ENCODE assay signal across 1 cellular context in genomic region chr2:231961349-231962166, GRCh38.
TF ChIP-seq lines count a peak whose summit lies in the region.

Gene DIS3L2 (plus strand): TSS chr2:231961713. CDS start chr2:232014928, 53,215 bp downstream.

TF ChIP-seq in HEK293, 187 proteins besides CTCF, POLR2A, EP300 and RAD21 (continued from another document and continues in another):
- TF ChIP-seq PRDM2 (tag by site-specific recombination; IDR thresholded peaks at IDR 0.05; ENCODE audit: borderline replicate concordance) (no peak), KLF7 (tag by site-specific recombination; IDR thresholded peaks at IDR 0.05; ENCODE audit: borderline replicate concordance) (peak; percentile 60; the same call in 1 of the 2 replicates), YY1 (tag by site-specific recombination; IDR thresholded peaks at IDR 0.05) (no peak), OVOL3 (tag by site-specific recombination; IDR thresholded peaks at IDR 0.05) (no peak), SP7 (tag by site-specific recombination; IDR thresholded peaks at IDR 0.05) (peak; percentile 68), ATF2 (tag by site-specific recombination; IDR thresholded peaks at IDR 0.05; ENCODE audit: low read depth) (no peak), TRIM28 (IDR thresholded peaks at IDR 0.05; ENCODE audit: borderline replicate concordance, low read length) (no peak; the same call in 1 of the 2 replicates), ZNF677 (tag by site-specific recombination; IDR thresholded peaks at IDR 0.05) (no peak), ZNF18 (tag by site-specific recombination; IDR thresholded peaks at IDR 0.05) (peak; percentile 33; the same call in 1 of the 2 replicates), ZNF654 (tag by site-specific recombination; IDR thresholded peaks at IDR 0.05; ENCODE audit: low read depth) (no peak), RBAK (tag by site-specific recombination; IDR thresholded peaks at IDR 0.05) (no peak), ZNF645 (tag by site-specific recombination; IDR thresholded peaks at IDR 0.05) (no peak), ZNF580 (tag by site-specific recombination; IDR thresholded peaks at IDR 0.05) (0 out of 2 replicates have a peak, but pooled peaks have one; percentile 75), SP2 (tag by site-specific recombination; IDR thresholded peaks at IDR 0.05) (peak; percentile 69), ZNF202 (tag by site-specific recombination; IDR thresholded peaks at IDR 0.05; ENCODE audit: borderline replicate concordance) (no peak), ZNF169 (tag by site-specific recombination; IDR thresholded peaks at IDR 0.05) (no peak), ZNF548 (tag by site-specific recombination; IDR thresholded peaks at IDR 0.05) (no peak), ZNF362 (tag by site-specific recombination; IDR thresholded peaks at IDR 0.05) (no peak), ZNF350 (tag by site-specific recombination; IDR thresholded peaks at IDR 0.05) (no peak), ZNF704 (tag by site-specific recombination; IDR thresholded peaks at IDR 0.05) (no peak), ZBTB1 (tag by site-specific recombination; IDR thresholded peaks at IDR 0.05) (no peak; the same call in 1 of the 2 replicates), BCL11B (tag by site-specific recombination; IDR thresholded peaks at IDR 0.05; ENCODE audit: low read depth) (no peak), ZNF670 (tag by site-specific recombination; IDR thresholded peaks at IDR 0.05; ENCODE audit: low read depth) (no peak), ZBTB6 (tag by site-specific recombination; IDR thresholded peaks at IDR 0.05) (peak; percentile 88), ZNF26 (tag by site-specific recombination; IDR thresholded peaks at IDR 0.05) (no peak), ZNF513 (tag by site-specific recombination; IDR thresholded peaks at IDR 0.05) (no peak), ZNF449 (tag by site-specific recombination; IDR thresholded peaks at IDR 0.05) (no peak), AEBP2 (tag by site-specific recombination; IDR thresholded peaks at IDR 0.05; ENCODE audit: borderline replicate concordance) (no peak), ZNF324 (tag by site-specific recombination; IDR thresholded peaks at IDR 0.05) (peak; percentile 53; the same call in 1 of the 2 replicates), ZNF560 (tag by site-specific recombination; IDR thresholded peaks at IDR 0.05; ENCODE audit: borderline replicate concordance) (no peak), ZBTB21 (tag by site-specific recombination; IDR thresholded peaks at IDR 0.05) (no peak), ZNF585B (tag by site-specific recombination; IDR thresholded peaks at IDR 0.05) (0 out of 2 replicates have a peak, but pooled peaks have one; percentile 4), ZNF354C (tag by site-specific recombination; IDR thresholded peaks at IDR 0.05; ENCODE audit: borderline replicate concordance, low read depth) (no peak), IKZF3 (tag by site-specific recombination; IDR thresholded peaks at IDR 0.05) (no peak), ZNF596 (tag by site-specific recombination; IDR thresholded peaks at IDR 0.05) (0 out of 2 replicates have a peak, but pooled peaks have one; percentile 5)
